In the genomic region with DNA sequence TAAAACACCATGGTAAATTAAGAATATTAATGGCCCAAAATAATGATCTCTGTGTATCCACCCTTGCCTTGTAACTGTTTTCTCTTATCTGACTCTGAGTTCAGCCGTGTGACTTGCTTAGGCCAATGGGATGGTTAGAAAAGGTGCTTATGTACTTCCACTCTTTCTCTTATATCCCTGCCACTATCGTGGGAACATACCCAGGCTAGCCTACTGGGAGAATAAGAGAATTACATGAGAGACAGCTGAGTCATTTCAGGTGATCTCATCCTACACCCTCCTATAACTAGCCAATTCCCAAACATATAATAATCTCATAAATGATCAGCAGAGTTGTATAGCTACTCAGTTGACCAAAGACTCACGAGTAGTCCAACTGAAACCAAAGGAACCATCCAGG, we compare ENCODE assay signal across 17 cellular contexts.
A peak's percentile ranks its signal among the peaks of the same experiment; 100 is the strongest.
DNase-seq lines count a peak whose midpoint lies in the region; ATAC-seq and TF ChIP-seq lines count a peak whose summit lies in the region.
"Had no signal": no experiment of that assay in that cellular context is flagged by ENCODE, and none has a peak within 500 bp of the region (broad histone marks: within the 10 kb centered on the region; RNA-seq: fewer than 3 reads in every experiment).

No MANE protein-coding gene starts in this region.

- DNase-seq in A172 (ENCODE audit: low spot score), result peak; percentile 68
- DNase-seq in H7, result peak; percentile 9
- peak; percentile 14 for DNase-seq in RPMI7951 (ENCODE audit: low read depth)
- DNase-seq in thyroid gland, result no peak
- DNase-seq in activated CD8-positive, alpha-beta memory T cell treated with anti-CD3 and anti-CD28 coated beads, Interleukin-2, amount 10 ng/mL, durations not matched to agents 7 days and 5 days, result no peak
- no peak for DNase-seq in CD14-positive monocyte (ENCODE audit: low spot score)
- no peak for DNase-seq in activated T-helper 1 cell treated with anti-CD3 and anti-CD28 coated beads, Interleukin-12 subunit alpha, Interleukin-12 subunit beta, Interleukin-2, Interleukin-4 antibody, amounts not matched to agents 30 ng/mL and 10 ng/mL and 1 ng/mL, durations not matched to agents 14 hours and 24 hours and 36 hours (ENCODE audit: low spot score)
- DNase-seq: activated B cell treated with CpG ODN at 0.5 μM for 24 hours; activated effector memory CD4-positive, alpha-beta T cell treated with anti-CD3 and anti-CD28 coated beads, Interleukin-2, amount 50 U/mL, for 16 hours; COR-L47; left lung; NCI-H446 treated with DMSO at 0.1 percent for 48 hours; stimulated activated naive CD4-positive, alpha-beta T cell treated with Interleukin-2 at 50 U/mL for 16 hours had no signal

- H3K36me3 Mint-ChIP-seq in activated CD8-positive, alpha-beta memory T cell treated with anti-CD3 and anti-CD28 coated beads, Interleukin-2, amount 10 ng/mL, durations not matched to agents 7 days and 5 days, result no peaks in the 10 kb centered on the region
- H3K36me3 Mint-ChIP-seq in CD14-positive monocyte, result no peaks in the 10 kb centered on the region
- H3K36me3 Mint-ChIP-seq in activated T-helper 1 cell treated with anti-CD3 and anti-CD28 coated beads, Interleukin-12 subunit alpha, Interleukin-12 subunit beta, Interleukin-2, Interleukin-4 antibody, amounts not matched to agents 30 ng/mL and 10 ng/mL and 1 ng/mL, durations not matched to agents 14 hours and 24 hours and 36 hours (ENCODE audit: low read depth), result no peaks in the 10 kb centered on the region
- H3K36me3 Mint-ChIP-seq: type B pancreatic cell had no signal

- H3K4me1 ChIP-seq in thyroid gland, result no peaks in the 10 kb centered on the region
- H3K4me1 ChIP-seq: left lung had no signal

- CTCF ChIA-PET in activated CD8-positive, alpha-beta memory T cell treated with anti-CD3 and anti-CD28 coated beads, Interleukin-2, amount 10 ng/mL, durations not matched to agents 7 days and 5 days (lab: Charles Lee), result no interaction called here

- no peaks in the 10 kb centered on the region for H3K4me1 Mint-ChIP-seq in activated CD8-positive, alpha-beta memory T cell treated with anti-CD3 and anti-CD28 coated beads, Interleukin-2, amount 10 ng/mL, durations not matched to agents 7 days and 5 days
- H3K4me1 Mint-ChIP-seq in CD14-positive monocyte, result no peaks in the 10 kb centered on the region
- H3K4me1 Mint-ChIP-seq in activated T-helper 1 cell treated with anti-CD3 and anti-CD28 coated beads, Interleukin-12 subunit alpha, Interleukin-12 subunit beta, Interleukin-2, Interleukin-4 antibody, amounts not matched to agents 30 ng/mL and 10 ng/mL and 1 ng/mL, durations not matched to agents 14 hours and 24 hours and 36 hours (ENCODE audit: low read depth), result no peaks in the 10 kb centered on the region
- H3K4me1 Mint-ChIP-seq: activated B cell treated with CpG ODN at 0.5 μM for 24 hours had no signal

- H3K36me3 ChIP-seq in H7 (replicated peaks; ENCODE audit: control insufficient read depth, insufficient read depth, low read length) (no peaks in the 10 kb centered on the region), thyroid gland (no peaks in the 10 kb centered on the region)
- H3K36me3 ChIP-seq: ascending aorta, left lung had no signal

- no peak overlapping the region for H3K4me3 Mint-ChIP-seq in activated CD8-positive, alpha-beta memory T cell treated with anti-CD3 and anti-CD28 coated beads, Interleukin-2, amount 10 ng/mL, durations not matched to agents 7 days and 5 days
- H3K4me3 Mint-ChIP-seq in CD14-positive monocyte, result no peak overlapping the region
- H3K4me3 Mint-ChIP-seq in activated T-helper 1 cell treated with anti-CD3 and anti-CD28 coated beads, Interleukin-12 subunit alpha, Interleukin-12 subunit beta, Interleukin-2, Interleukin-4 antibody, amounts not matched to agents 30 ng/mL and 10 ng/mL and 1 ng/mL, durations not matched to agents 14 hours and 24 hours and 36 hours, result no peak overlapping the region
- H3K4me3 Mint-ChIP-seq: activated B cell treated with CpG ODN at 0.5 μM for 24 hours, type B pancreatic cell had no signal

- WGBS in thyroid gland, 2 donors, result 77 to 92% methylated on average over 3 of the region's 3 CpGs

- no peak overlapping the region for H3K4me3 ChIP-seq in H7 (ENCODE audit: insufficient read depth, low read depth, low read length)
- H3K4me3 ChIP-seq in thyroid gland (replicated peaks in 1 of 3), result no peak overlapping the region
- H3K4me3 ChIP-seq: ascending aorta, hepatocyte, left lung had no signal

- no peak for TF ChIP-seq POLR2A in thyroid gland (IDR thresholded peaks at IDR 0.05)

- H3K27ac ChIP-seq in thyroid gland, result no peak overlapping the region
- H3K27ac ChIP-seq: ascending aorta, hepatocyte, left lung had no signal

- ATAC-seq in esophagus mucosa, result peak; percentile 49
- ATAC-seq in activated CD8-positive, alpha-beta memory T cell treated with anti-CD3 and anti-CD28 coated beads, Interleukin-2, amount 10 ng/mL, durations not matched to agents 7 days and 5 days, result no peak
- ATAC-seq: left lung had no signal

- no peaks in the 10 kb centered on the region for H3K9me3 ChIP-seq in thyroid gland
- H3K9me3 ChIP-seq: ascending aorta, left lung had no signal

- H3K27me3 Mint-ChIP-seq in activated CD8-positive, alpha-beta memory T cell treated with anti-CD3 and anti-CD28 coated beads, Interleukin-2, amount 10 ng/mL, durations not matched to agents 7 days and 5 days, result peaks cover 9% of the 10 kb centered on the region
- H3K27me3 Mint-ChIP-seq in CD14-positive monocyte (ENCODE audit: low read depth in 3 of 3), result peaks cover 0 to 2% (median 1%) of the 10 kb centered on the region in 3 donors
- H3K27me3 Mint-ChIP-seq in activated T-helper 1 cell treated with anti-CD3 and anti-CD28 coated beads, Interleukin-12 subunit alpha, Interleukin-12 subunit beta, Interleukin-2, Interleukin-4 antibody, amounts not matched to agents 30 ng/mL and 10 ng/mL and 1 ng/mL, durations not matched to agents 14 hours and 24 hours and 36 hours (ENCODE audit: insufficient read depth), result no peaks in the 10 kb centered on the region
- H3K27me3 Mint-ChIP-seq: activated B cell treated with CpG ODN at 0.5 μM for 24 hours, type B pancreatic cell had no signal

- TF ChIP-seq CTCF in thyroid gland (IDR thresholded peaks at IDR 0.05) (no peak), CD14-positive monocyte (IDR thresholded peaks at IDR 0.05) (no peak)

- H3K27me3 ChIP-seq in H7 (ENCODE audit: control insufficient read depth, insufficient read depth, low read length) (no peaks in the 10 kb centered on the region), thyroid gland (no peaks in the 10 kb centered on the region)
- H3K27me3 ChIP-seq: ascending aorta, hepatocyte, left lung had no signal

- H3K9me3 Mint-ChIP-seq in activated CD8-positive, alpha-beta memory T cell treated with anti-CD3 and anti-CD28 coated beads, Interleukin-2, amount 10 ng/mL, durations not matched to agents 7 days and 5 days (ENCODE audit: low read depth), result no peaks in the 10 kb centered on the region
- H3K9me3 Mint-ChIP-seq in CD14-positive monocyte, result peaks cover 0 to 10% (median 3%) of the 10 kb centered on the region in 7 donors
- H3K9me3 Mint-ChIP-seq in activated T-helper 1 cell treated with anti-CD3 and anti-CD28 coated beads, Interleukin-12 subunit alpha, Interleukin-12 subunit beta, Interleukin-2, Interleukin-4 antibody, amounts not matched to agents 30 ng/mL and 10 ng/mL and 1 ng/mL, durations not matched to agents 14 hours and 24 hours and 36 hours, result no peaks in the 10 kb centered on the region
- H3K9me3 Mint-ChIP-seq: activated B cell treated with CpG ODN at 0.5 μM for 24 hours, type B pancreatic cell had no signal

- H3K27ac Mint-ChIP-seq in activated CD8-positive, alpha-beta memory T cell treated with anti-CD3 and anti-CD28 coated beads, Interleukin-2, amount 10 ng/mL, durations not matched to agents 7 days and 5 days, result no peak overlapping the region
- H3K27ac Mint-ChIP-seq in CD14-positive monocyte, result no peak overlapping the region
- no peak overlapping the region for H3K27ac Mint-ChIP-seq in activated T-helper 1 cell treated with anti-CD3 and anti-CD28 coated beads, Interleukin-12 subunit alpha, Interleukin-12 subunit beta, Interleukin-2, Interleukin-4 antibody, amounts not matched to agents 30 ng/mL and 10 ng/mL and 1 ng/mL, durations not matched to agents 14 hours and 24 hours and 36 hours
- H3K27ac Mint-ChIP-seq: activated B cell treated with CpG ODN at 0.5 μM for 24 hours, type B pancreatic cell had no signal

- intact Hi-C loops in thyroid gland (cut with DNase I) (no loop called here), CD14-positive monocyte (cut with micrococcal nuclease) (no loop called here)
- intact Hi-C loops in activated T-helper 1 cell treated with anti-CD3 and anti-CD28 coated beads, Interleukin-12 subunit alpha, Interleukin-12 subunit beta, Interleukin-2, Interleukin-4 antibody, amounts not matched to agents 30 ng/mL and 10 ng/mL and 1 ng/mL, durations not matched to agents 14 hours and 24 hours and 36 hours (cut with micrococcal nuclease), result no loop called here

Comparison
In these comparisons a context has a peak if more than half of its experiments do, and no peak if none do; other contexts are left out.
1. DNase-seq: peak in A172 (single experiment), H7 (single experiment) and RPMI7951 (single experiment); none in thyroid gland (0 of 2), activated CD8-positive, alpha-beta memory T cell treated with anti-CD3 and anti-CD28 coated beads, Interleukin-2, amount 10 ng/mL, durations not matched to agents 7 days and 5 days (single experiment), CD14-positive monocyte (single experiment) and activated T-helper 1 cell treated with anti-CD3 and anti-CD28 coated beads, Interleukin-12 subunit alpha, Interleukin-12 subunit beta, Interleukin-2, Interleukin-4 antibody, amounts not matched to agents 30 ng/mL and 10 ng/mL and 1 ng/mL, durations not matched to agents 14 hours and 24 hours and 36 hours (single experiment).